ENCODE assay signal across 1 cellular context in the genomic region with DNA sequence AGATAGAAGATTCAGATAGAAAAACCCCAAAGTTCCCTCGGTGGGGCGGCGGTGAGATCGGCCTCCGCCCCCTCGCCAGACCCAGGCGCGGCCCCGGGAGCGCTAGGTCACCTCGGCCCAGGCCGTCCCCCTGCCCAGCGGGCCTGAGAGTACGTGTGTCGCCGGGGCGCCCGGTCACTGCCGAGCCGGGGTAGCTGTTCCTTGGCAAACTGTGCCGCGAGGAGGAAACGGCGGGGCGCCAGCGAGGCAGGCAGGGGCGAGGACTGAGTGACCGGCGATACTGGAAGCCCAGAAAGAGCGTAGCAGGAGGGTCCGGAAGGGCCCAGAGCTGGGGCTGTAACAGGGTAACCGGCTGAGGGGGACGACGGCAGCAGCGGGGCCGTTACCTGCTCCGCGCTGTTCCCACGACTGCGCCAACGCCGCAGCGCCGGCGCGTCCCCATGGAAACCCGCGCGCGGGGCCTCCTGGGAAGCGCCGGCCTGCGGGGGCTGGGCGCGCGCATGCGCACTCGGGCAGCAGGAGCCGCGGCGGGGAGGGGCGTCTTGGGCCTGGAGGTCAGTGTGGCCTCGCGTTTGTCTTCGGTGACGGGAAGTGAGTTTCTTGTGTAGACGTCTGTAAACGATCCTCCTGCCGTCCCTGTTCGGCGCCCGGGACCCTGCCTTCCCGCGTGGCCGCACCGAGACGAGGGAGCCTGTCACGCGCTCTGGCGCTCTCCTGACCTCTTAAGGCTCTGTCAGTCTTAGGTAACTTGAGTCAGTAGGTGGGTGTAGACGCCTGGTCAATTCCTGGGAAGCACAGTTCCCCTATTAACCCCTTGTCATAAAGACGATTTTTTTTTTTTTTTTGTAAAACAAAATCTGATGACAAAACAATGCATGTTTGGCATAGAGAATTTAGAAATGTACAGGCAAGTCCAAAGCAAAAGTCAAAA.
A peak's percentile ranks its signal among the peaks of the same experiment; 100 is the strongest.
TF ChIP-seq lines count a peak whose summit lies in the region.

TSS of gene LCA5L (minus strand) at position 440 of the 931 bp plus-strand sequence. CDS start 17,285 bp downstream, outside the sequence.

TF ChIP-seq in HepG2, 621 proteins besides CTCF, POLR2A, EP300 and RAD21 (continued from another document and continues in another):
- TF ChIP-seq, protein P1, sequence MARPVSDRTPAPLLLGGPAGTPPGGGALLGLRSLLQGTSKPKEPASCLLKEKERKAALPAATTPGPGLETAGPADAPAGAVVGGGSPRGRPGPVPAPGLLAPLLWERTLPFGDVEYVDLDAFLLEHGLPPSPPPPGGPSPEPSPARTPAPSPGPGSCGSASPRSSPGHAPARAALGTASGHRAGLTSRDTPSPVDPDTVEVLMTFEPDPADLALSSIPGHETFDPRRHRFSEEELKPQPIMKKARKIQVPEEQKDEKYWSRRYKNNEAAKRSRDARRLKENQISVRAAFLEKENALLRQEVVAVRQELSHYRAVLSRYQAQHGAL (CRISPR knock-in tag; IDR thresholded peaks at IDR 0.05; ENCODE audit: not compliant biosample characterization): no peak
- peak; percentile 74 for TF ChIP-seq HOXA5 (CRISPR knock-in tag; IDR thresholded peaks at IDR 0.05)
- no peak for TF ChIP-seq TBL1XR1 (IDR thresholded peaks at IDR 0.05; ENCODE audit: borderline replicate concordance, low read length, partially characterized antibody)
- TF ChIP-seq CBFB (CRISPR knock-in tag; IDR thresholded peaks at IDR 0.05): 0 out of 2 replicates have a peak, but pooled peaks have one; percentile 48
- TF ChIP-seq, protein P2, sequence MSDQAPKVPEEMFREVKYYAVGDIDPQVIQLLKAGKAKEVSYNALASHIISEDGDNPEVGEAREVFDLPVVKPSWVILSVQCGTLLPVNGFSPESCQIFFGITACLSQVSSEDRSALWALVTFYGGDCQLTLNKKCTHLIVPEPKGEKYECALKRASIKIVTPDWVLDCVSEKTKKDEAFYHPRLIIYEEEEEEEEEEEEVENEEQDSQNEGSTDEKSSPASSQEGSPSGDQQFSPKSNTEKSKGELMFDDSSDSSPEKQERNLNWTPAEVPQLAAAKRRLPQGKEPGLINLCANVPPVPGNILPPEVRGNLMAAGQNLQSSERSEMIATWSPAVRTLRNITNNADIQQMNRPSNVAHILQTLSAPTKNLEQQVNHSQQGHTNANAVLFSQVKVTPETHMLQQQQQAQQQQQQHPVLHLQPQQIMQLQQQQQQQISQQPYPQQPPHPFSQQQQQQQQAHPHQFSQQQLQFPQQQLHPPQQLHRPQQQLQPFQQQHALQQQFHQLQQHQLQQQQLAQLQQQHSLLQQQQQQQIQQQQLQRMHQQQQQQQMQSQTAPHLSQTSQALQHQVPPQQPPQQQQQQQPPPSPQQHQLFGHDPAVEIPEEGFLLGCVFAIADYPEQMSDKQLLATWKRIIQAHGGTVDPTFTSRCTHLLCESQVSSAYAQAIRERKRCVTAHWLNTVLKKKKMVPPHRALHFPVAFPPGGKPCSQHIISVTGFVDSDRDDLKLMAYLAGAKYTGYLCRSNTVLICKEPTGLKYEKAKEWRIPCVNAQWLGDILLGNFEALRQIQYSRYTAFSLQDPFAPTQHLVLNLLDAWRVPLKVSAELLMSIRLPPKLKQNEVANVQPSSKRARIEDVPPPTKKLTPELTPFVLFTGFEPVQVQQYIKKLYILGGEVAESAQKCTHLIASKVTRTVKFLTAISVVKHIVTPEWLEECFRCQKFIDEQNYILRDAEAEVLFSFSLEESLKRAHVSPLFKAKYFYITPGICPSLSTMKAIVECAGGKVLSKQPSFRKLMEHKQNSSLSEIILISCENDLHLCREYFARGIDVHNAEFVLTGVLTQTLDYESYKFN (CRISPR knock-in tag; conservative IDR thresholded peaks at IDR 0.05): no peak
- TF ChIP-seq SMARCC2 (IDR thresholded peaks at IDR 0.05): no peak
- TF ChIP-seq ZNF619 (CRISPR knock-in tag; IDR thresholded peaks at IDR 0.05): no peak
- TF ChIP-seq, protein P3, sequence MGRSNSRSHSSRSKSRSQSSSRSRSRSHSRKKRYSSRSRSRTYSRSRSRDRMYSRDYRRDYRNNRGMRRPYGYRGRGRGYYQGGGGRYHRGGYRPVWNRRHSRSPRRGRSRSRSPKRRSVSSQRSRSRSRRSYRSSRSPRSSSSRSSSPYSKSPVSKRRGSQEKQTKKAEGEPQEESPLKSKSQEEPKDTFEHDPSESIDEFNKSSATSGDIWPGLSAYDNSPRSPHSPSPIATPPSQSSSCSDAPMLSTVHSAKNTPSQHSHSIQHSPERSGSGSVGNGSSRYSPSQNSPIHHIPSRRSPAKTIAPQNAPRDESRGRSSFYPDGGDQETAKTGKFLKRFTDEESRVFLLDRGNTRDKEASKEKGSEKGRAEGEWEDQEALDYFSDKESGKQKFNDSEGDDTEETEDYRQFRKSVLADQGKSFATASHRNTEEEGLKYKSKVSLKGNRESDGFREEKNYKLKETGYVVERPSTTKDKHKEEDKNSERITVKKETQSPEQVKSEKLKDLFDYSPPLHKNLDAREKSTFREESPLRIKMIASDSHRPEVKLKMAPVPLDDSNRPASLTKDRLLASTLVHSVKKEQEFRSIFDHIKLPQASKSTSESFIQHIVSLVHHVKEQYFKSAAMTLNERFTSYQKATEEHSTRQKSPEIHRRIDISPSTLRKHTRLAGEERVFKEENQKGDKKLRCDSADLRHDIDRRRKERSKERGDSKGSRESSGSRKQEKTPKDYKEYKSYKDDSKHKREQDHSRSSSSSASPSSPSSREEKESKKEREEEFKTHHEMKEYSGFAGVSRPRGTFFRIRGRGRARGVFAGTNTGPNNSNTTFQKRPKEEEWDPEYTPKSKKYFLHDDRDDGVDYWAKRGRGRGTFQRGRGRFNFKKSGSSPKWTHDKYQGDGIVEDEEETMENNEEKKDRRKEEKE (IDR thresholded peaks at IDR 0.05): no peak
- peak; percentile 66; the same call in 1 of the 2 replicates for TF ChIP-seq KAT7 (CRISPR knock-in tag; IDR thresholded peaks at IDR 0.05; ENCODE audit: borderline replicate concordance)
- peak; percentile 87 for TF ChIP-seq ZFY (CRISPR knock-in tag; IDR thresholded peaks at IDR 0.05)
- peak; percentile 91 for TF ChIP-seq HDAC1 (CRISPR knock-in tag; IDR thresholded peaks at IDR 0.05)
- no peak for TF ChIP-seq ZNF17 (CRISPR knock-in tag; IDR thresholded peaks at IDR 0.05)
- peak; percentile 72 for TF ChIP-seq GMEB1 (CRISPR knock-in tag; IDR thresholded peaks at IDR 0.05; ENCODE audit: borderline replicate concordance)
- no peak for TF ChIP-seq ZNF343 (CRISPR knock-in tag; IDR thresholded peaks at IDR 0.05)
- TF ChIP-seq, protein P4, sequence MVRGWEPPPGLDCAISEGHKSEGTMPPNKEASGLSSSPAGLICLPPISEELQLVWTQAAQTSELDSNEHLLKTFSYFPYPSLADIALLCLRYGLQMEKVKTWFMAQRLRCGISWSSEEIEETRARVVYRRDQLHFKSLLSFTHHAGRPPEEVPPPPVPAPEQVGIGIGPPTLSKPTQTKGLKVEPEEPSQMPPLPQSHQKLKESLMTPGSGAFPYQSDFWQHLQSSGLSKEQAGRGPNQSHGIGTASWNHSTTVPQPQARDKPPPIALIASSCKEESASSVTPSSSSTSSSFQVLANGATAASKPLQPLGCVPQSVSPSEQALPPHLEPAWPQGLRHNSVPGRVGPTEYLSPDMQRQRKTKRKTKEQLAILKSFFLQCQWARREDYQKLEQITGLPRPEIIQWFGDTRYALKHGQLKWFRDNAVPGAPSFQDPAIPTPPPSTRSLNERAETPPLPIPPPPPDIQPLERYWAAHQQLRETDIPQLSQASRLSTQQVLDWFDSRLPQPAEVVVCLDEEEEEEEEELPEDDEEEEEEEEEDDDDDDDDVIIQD (CRISPR knock-in tag; IDR thresholded peaks at IDR 0.05; ENCODE audit: low read depth): no peak
- 0 out of 2 replicates have a peak, but pooled peaks have one; percentile 18 for TF ChIP-seq ZSCAN31 (CRISPR knock-in tag; IDR thresholded peaks at IDR 0.05; ENCODE audit: low read depth)
- TF ChIP-seq, protein P5, sequence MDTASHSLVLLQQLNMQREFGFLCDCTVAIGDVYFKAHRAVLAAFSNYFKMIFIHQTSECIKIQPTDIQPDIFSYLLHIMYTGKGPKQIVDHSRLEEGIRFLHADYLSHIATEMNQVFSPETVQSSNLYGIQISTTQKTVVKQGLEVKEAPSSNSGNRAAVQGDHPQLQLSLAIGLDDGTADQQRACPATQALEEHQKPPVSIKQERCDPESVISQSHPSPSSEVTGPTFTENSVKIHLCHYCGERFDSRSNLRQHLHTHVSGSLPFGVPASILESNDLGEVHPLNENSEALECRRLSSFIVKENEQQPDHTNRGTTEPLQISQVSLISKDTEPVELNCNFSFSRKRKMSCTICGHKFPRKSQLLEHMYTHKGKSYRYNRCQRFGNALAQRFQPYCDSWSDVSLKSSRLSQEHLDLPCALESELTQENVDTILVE (CRISPR knock-in tag; IDR thresholded peaks at IDR 0.05): 0 out of 2 replicates have a peak, but pooled peaks have one; percentile 41
- peak; percentile 61 for TF ChIP-seq KAT8 (CRISPR knock-in tag; IDR thresholded peaks at IDR 0.05)
- TF ChIP-seq ZNF547 (CRISPR knock-in tag; IDR thresholded peaks at IDR 0.05): peak; percentile 21; the same call in 1 of the 2 replicates
- TF ChIP-seq KDM2A (CRISPR knock-in tag; IDR thresholded peaks at IDR 0.05; ENCODE audit: borderline replicate concordance, low read depth): peak; percentile 64; the same call in 1 of the 2 replicates
- TF ChIP-seq ZGPAT (CRISPR knock-in tag; IDR thresholded peaks at IDR 0.05): 0 out of 2 replicates have a peak, but pooled peaks have one; percentile 47
- TF ChIP-seq, protein P6, sequence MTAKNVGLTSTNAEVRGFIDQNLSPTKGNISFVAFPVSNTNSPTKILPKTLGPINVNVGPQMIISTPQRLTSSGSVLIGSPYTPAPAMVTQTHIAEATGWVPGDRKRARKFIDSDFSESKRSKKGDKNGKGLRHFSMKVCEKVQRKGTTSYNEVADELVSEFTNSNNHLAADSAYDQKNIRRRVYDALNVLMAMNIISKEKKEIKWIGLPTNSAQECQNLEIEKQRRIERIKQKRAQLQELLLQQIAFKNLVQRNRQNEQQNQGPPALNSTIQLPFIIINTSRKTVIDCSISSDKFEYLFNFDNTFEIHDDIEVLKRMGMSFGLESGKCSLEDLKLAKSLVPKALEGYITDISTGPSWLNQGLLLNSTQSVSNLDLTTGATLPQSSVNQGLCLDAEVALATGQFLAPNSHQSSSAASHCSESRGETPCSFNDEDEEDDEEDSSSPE (CRISPR knock-in tag; IDR thresholded peaks at IDR 0.05): peak; percentile 45; the same call in 1 of the 2 replicates
- TF ChIP-seq SNAPC2 (CRISPR knock-in tag; IDR thresholded peaks at IDR 0.05): peak; percentile 53; the same call in 1 of the 2 replicates
- TF ChIP-seq, protein P7, sequence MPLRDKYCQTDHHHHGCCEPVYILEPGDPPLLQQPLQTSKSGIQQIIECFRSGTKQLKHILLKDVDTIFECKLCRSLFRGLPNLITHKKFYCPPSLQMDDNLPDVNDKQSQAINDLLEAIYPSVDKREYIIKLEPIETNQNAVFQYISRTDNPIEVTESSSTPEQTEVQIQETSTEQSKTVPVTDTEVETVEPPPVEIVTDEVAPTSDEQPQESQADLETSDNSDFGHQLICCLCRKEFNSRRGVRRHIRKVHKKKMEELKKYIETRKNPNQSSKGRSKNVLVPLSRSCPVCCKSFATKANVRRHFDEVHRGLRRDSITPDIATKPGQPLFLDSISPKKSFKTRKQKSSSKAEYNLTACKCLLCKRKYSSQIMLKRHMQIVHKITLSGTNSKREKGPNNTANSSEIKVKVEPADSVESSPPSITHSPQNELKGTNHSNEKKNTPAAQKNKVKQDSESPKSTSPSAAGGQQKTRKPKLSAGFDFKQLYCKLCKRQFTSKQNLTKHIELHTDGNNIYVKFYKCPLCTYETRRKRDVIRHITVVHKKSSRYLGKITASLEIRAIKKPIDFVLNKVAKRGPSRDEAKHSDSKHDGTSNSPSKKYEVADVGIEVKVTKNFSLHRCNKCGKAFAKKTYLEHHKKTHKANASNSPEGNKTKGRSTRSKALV (CRISPR knock-in tag; IDR thresholded peaks at IDR 0.05): 0 out of 2 replicates have a peak, but pooled peaks have one; percentile 41
- TF ChIP-seq PAX8 (CRISPR knock-in tag; IDR thresholded peaks at IDR 0.05; ENCODE audit: borderline replicate concordance): no peak
- peak; percentile 66 for TF ChIP-seq TAF1 (CRISPR knock-in tag; IDR thresholded peaks at IDR 0.05)
- peak; percentile 58; the same call in 1 of the 2 replicates for TF ChIP-seq ZBTB38 (CRISPR knock-in tag; IDR thresholded peaks at IDR 0.05)
- TF ChIP-seq CENPT (CRISPR knock-in tag; IDR thresholded peaks at IDR 0.05; ENCODE audit: low read depth): 0 out of 2 replicates have a peak, but pooled peaks have one; percentile 16
- TF ChIP-seq SP140L (CRISPR knock-in tag; IDR thresholded peaks at IDR 0.05; ENCODE audit: borderline replicate concordance): no peak
- no peak for TF ChIP-seq ZNF549 (CRISPR knock-in tag; IDR thresholded peaks at IDR 0.05)
- TF ChIP-seq, protein P8, sequence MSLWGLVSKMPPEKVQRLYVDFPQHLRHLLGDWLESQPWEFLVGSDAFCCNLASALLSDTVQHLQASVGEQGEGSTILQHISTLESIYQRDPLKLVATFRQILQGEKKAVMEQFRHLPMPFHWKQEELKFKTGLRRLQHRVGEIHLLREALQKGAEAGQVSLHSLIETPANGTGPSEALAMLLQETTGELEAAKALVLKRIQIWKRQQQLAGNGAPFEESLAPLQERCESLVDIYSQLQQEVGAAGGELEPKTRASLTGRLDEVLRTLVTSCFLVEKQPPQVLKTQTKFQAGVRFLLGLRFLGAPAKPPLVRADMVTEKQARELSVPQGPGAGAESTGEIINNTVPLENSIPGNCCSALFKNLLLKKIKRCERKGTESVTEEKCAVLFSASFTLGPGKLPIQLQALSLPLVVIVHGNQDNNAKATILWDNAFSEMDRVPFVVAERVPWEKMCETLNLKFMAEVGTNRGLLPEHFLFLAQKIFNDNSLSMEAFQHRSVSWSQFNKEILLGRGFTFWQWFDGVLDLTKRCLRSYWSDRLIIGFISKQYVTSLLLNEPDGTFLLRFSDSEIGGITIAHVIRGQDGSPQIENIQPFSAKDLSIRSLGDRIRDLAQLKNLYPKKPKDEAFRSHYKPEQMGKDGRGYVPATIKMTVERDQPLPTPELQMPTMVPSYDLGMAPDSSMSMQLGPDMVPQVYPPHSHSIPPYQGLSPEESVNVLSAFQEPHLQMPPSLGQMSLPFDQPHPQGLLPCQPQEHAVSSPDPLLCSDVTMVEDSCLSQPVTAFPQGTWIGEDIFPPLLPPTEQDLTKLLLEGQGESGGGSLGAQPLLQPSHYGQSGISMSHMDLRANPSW (CRISPR knock-in tag; IDR thresholded peaks at IDR 0.05; ENCODE audit: borderline replicate concordance): no peak
- TF ChIP-seq RORA (CRISPR knock-in tag; IDR thresholded peaks at IDR 0.05): no peak
